ENCODE assay signal across 21 cellular contexts in genomic region chr9:81604306-81605153, GRCh38.
A peak's percentile ranks its signal among the peaks of the same experiment; 100 is the strongest.
DNase-seq lines count a peak whose midpoint lies in the region; ATAC-seq and TF ChIP-seq lines count a peak whose summit lies in the region.
"Had no signal": no experiment of that assay in that cellular context is flagged by ENCODE, and none has a peak within 500 bp of the region (broad histone marks: within the 10 kb centered on the region; RNA-seq: fewer than 3 reads in every experiment).

No MANE protein-coding gene starts in this region.

- H3K4me3 ChIP-seq in trophoblast cell (ENCODE audit: low read depth, low read length) (no peak overlapping the region), ovary (no peak overlapping the region)
- H3K4me3 ChIP-seq: dorsolateral prefrontal cortex, GM23248, Peyer's patch, prostate gland, skin epidermis, tibial nerve had no signal

- TF ChIP-seq POLR2A in ovary (IDR thresholded peaks at IDR 0.05), result no peak

- intact Hi-C loops in activated CD8-positive, alpha-beta T cell treated with anti-CD3 and anti-CD28 coated beads for 36 hours (cut with micrococcal nuclease), result no loop called here
- intact Hi-C loops in ovary (cut with DNase I), result no loop called here

- no peak for TF ChIP-seq CTCF in activated CD8-positive, alpha-beta T cell treated with anti-CD3 and anti-CD28 coated beads for 36 hours (IDR thresholded peaks at IDR 0.05)
- TF ChIP-seq CTCF in ovary (IDR thresholded peaks at IDR 0.05), result no peak

- WGBS in trophoblast cell (ENCODE audit: extremely low coverage, insufficient coverage, insufficient read length), result no CpG with 5 or more reads among the region's 12 CpGs
- 89 to 95% (median 93%) methylated on average over 12 of the region's 12 CpGs for WGBS in ovary, 3 donors

- H3K27me3 Mint-ChIP-seq in activated CD8-positive, alpha-beta T cell treated with anti-CD3 and anti-CD28 coated beads for 36 hours, result no peaks in the 10 kb centered on the region
- H3K27me3 Mint-ChIP-seq: T-helper 17 cell had no signal

- no peak overlapping the region for H3K9ac ChIP-seq in trophoblast cell (ENCODE audit: low read length)
- H3K9ac ChIP-seq: GM23248 had no signal

- CTCF ChIA-PET in activated CD8-positive, alpha-beta T cell treated with anti-CD3 and anti-CD28 coated beads for 36 hours (lab: Charles Lee), result no interaction called here

- H4K8ac ChIP-seq in trophoblast cell (ENCODE audit: low read depth, low read length), result no peak overlapping the region

- H3K4me1 ChIP-seq in trophoblast cell (ENCODE audit: control insufficient read depth in 1 of 2, insufficient read depth in 2 of 2, low read length in 2 of 2) (peaks cover 6 to 12% of the 10 kb centered on the region in 2 experiments), ovary (ENCODE audit: insufficient read depth) (no peaks in the 10 kb centered on the region)
- H3K4me1 ChIP-seq: Peyer's patch, prostate gland had no signal

- no peak overlapping the region for H4K12ac ChIP-seq in trophoblast cell (ENCODE audit: low read depth, low read length)

- H3K9me3 ChIP-seq in trophoblast cell (ENCODE audit: insufficient read depth, low read depth, low read length) (no peaks in the 10 kb centered on the region), ovary (no peaks in the 10 kb centered on the region)
- H3K9me3 ChIP-seq: Peyer's patch, prostate gland, tibial nerve had no signal

- H3K27me3 ChIP-seq in trophoblast cell (ENCODE audit: insufficient read depth, low read length) (no peaks in the 10 kb centered on the region), ovary (no peaks in the 10 kb centered on the region)
- H3K27me3 ChIP-seq: dorsolateral prefrontal cortex, Peyer's patch, tibial nerve had no signal

- peak overlapping the region; percentile 13 for H4K91ac ChIP-seq in trophoblast cell (ENCODE audit: low read depth, low read length)

- no peaks in the 10 kb centered on the region for H3K79me2 ChIP-seq in trophoblast cell (ENCODE audit: control insufficient read depth, insufficient read depth, low read length, poor library complexity)

- no peak overlapping the region for H3K14ac ChIP-seq in trophoblast cell (ENCODE audit: low read length)

- H3K18ac ChIP-seq in trophoblast cell (ENCODE audit: low read length), result no peak overlapping the region

- no peak overlapping the region for H3K4me2 ChIP-seq in trophoblast cell (ENCODE audit: low read length)

- no peak for ATAC-seq in activated CD8-positive, alpha-beta T cell treated with anti-CD3 and anti-CD28 coated beads for 36 hours
- ATAC-seq: left colon, T-helper 17 cell had no signal

- H3K9me3 Mint-ChIP-seq in activated CD8-positive, alpha-beta T cell treated with anti-CD3 and anti-CD28 coated beads for 36 hours, result no peaks in the 10 kb centered on the region

- H3K4me1 Mint-ChIP-seq in activated CD8-positive, alpha-beta T cell treated with anti-CD3 and anti-CD28 coated beads for 36 hours (ENCODE audit: low read depth), result no peaks in the 10 kb centered on the region
- H3K4me1 Mint-ChIP-seq: T-helper 17 cell had no signal

- peaks cover 2% of the 10 kb centered on the region for H3K79me1 ChIP-seq in trophoblast cell (ENCODE audit: low read length)

- no peak overlapping the region for H2AK5ac ChIP-seq in trophoblast cell (ENCODE audit: low read length)

- POLR2A ChIA-PET in activated CD8-positive, alpha-beta T cell treated with anti-CD3 and anti-CD28 coated beads for 36 hours (lab: Charles Lee), result no interaction called here

- H3K27ac Mint-ChIP-seq in activated CD8-positive, alpha-beta T cell treated with anti-CD3 and anti-CD28 coated beads for 36 hours, result no peak overlapping the region
- H3K27ac Mint-ChIP-seq: T-helper 17 cell had no signal

- no peak overlapping the region for H3K27ac ChIP-seq in trophoblast cell (ENCODE audit: low read depth, low read length)
- no peak overlapping the region for H3K27ac ChIP-seq in ovary
- H3K27ac ChIP-seq: dorsolateral prefrontal cortex, GM23248, Peyer's patch, prostate gland, skin epidermis had no signal

- no peak overlapping the region for H2AFZ ChIP-seq in trophoblast cell (ENCODE audit: insufficient read depth, low read length, poor library complexity)
- H2AFZ ChIP-seq: GM23248 had no signal

- H3K36me3 ChIP-seq in trophoblast cell (ENCODE audit: control insufficient read depth in 1 of 2, insufficient read depth in 2 of 2, low read length in 2 of 2), result peaks cover 7 to 19% of the 10 kb centered on the region in 2 experiments
- no peaks in the 10 kb centered on the region for H3K36me3 ChIP-seq in ovary
- H3K36me3 ChIP-seq: prostate gland had no signal

- DNase-seq in ELF-1 (ENCODE audit: low read depth, low spot score), result peak; percentile 86
- DNase-seq in RPMI7951 (ENCODE audit: low read depth), result peak; percentile 60
- DNase-seq in foreskin melanocyte, result peak; percentile 39
- DNase-seq in trophoblast cell, result no peak
- no peak for DNase-seq in activated CD8-positive, alpha-beta T cell treated with anti-CD3 and anti-CD28 coated beads for 36 hours
- no peak for DNase-seq in hypothalamus (lab: John Stamatoyannopoulos, UW)
- DNase-seq in ovary, result no peak
- DNase-seq: activated effector memory CD4-positive, alpha-beta T cell treated with Interleukin-2 at 50 U/mL for 16 hours; dorsolateral prefrontal cortex; GM23248; KBM-7; left colon; MV-4-11; NCI-H1694 treated with DMSO at 0.1 percent for 48 hours; NCI-H226; Peyer's patch; stimulated activated naive CD4-positive, alpha-beta T cell treated with Interleukin-2 at 50 U/mL for 16 hours; T-helper 17 cell had no signal

- no peak overlapping the region for H3K23ac ChIP-seq in trophoblast cell (ENCODE audit: low read length)

- no peak overlapping the region for H2BK5ac ChIP-seq in trophoblast cell (ENCODE audit: low read depth, low read length, poor library complexity)

- H2BK120ac ChIP-seq in trophoblast cell (ENCODE audit: insufficient read depth, low read length, poor library complexity), result no peak overlapping the region

- H3K36me3 Mint-ChIP-seq in activated CD8-positive, alpha-beta T cell treated with anti-CD3 and anti-CD28 coated beads for 36 hours (ENCODE audit: low read depth), result no peaks in the 10 kb centered on the region

- TF ChIP-seq EP300 in ovary (IDR thresholded peaks at IDR 0.05), result no peak

- no peak overlapping the region for H3K4ac ChIP-seq in trophoblast cell (ENCODE audit: low read depth, low read length)

- H3K4me3 Mint-ChIP-seq in activated CD8-positive, alpha-beta T cell treated with anti-CD3 and anti-CD28 coated beads for 36 hours, result no peak overlapping the region
- H3K4me3 Mint-ChIP-seq: T-helper 17 cell had no signal

- H2BK12ac ChIP-seq in trophoblast cell (ENCODE audit: low read length), result no peak overlapping the region

Comparison
In these comparisons a context has a peak if more than half of its experiments do, and no peak if none do; other contexts are left out.
1. DNase-seq: peak in ELF-1 (single experiment), RPMI7951 (single experiment) and foreskin melanocyte (single experiment); none in trophoblast cell (0 of 2), activated CD8-positive, alpha-beta T cell treated with anti-CD3 and anti-CD28 coated beads for 36 hours (single experiment), hypothalamus (0 of 51) and ovary (0 of 5).